ENCODE assay signal across 1 cellular context in genomic region chr11:34650528-34650927, GRCh38.
TF ChIP-seq lines count a peak whose summit lies in the region.

No MANE protein-coding gene starts in this region.

TF ChIP-seq in GM12878, 131 proteins besides CTCF, POLR2A, EP300 and RAD21 (continued from another document and continues in another):
- TF ChIP-seq ZNF592 (IDR thresholded peaks at IDR 0.05) = no peak
- peak; percentile 96 for TF ChIP-seq BCL11A (IDR thresholded peaks at IDR 0.05; ENCODE audit: low read depth, low read length)
- no peak for TF ChIP-seq ESRRA (IDR thresholded peaks at IDR 0.05; ENCODE audit: low read length)
- peak; percentile 65 for TF ChIP-seq PBX3 (IDR thresholded peaks at IDR 0.05; ENCODE audit: insufficient replicate concordance, low read depth, low read length)
- no peak for TF ChIP-seq ZNF207 (IDR thresholded peaks at IDR 0.05; ENCODE audit: borderline replicate concordance)
- TF ChIP-seq HDAC2 (IDR thresholded peaks at IDR 0.05) = no peak
- no peak for TF ChIP-seq TCF7 (IDR thresholded peaks at IDR 0.05; ENCODE audit: borderline replicate concordance)
- TF ChIP-seq YBX1 (IDR thresholded peaks at IDR 0.05) = no peak
- TF ChIP-seq NR2C1 (IDR thresholded peaks at IDR 0.05) = no peak
- TF ChIP-seq HDAC6 (IDR thresholded peaks at IDR 0.05; ENCODE audit: unreplicated experiment) = no peak
- TF ChIP-seq ETV6 (conservative IDR thresholded peaks at IDR 0.05 in 1 of 2, IDR thresholded peaks at IDR 0.05 in 1 of 2; ENCODE audit: borderline replicate concordance in 1 of 2, low read depth in 1 of 2) = peak in 1 of 2 experiments; percentile 66; a peak in 1 of 4 replicates
- TF ChIP-seq JUNB (IDR thresholded peaks at IDR 0.05) = peak; percentile 92
- no peak for TF ChIP-seq RB1 (IDR thresholded peaks at IDR 0.05; ENCODE audit: borderline replicate concordance)
- TF ChIP-seq ATF3 (IDR thresholded peaks at IDR 0.05; ENCODE audit: borderline replicate concordance, extremely low read depth, low read depth, low read length) = no peak
- no peak for TF ChIP-seq ZZZ3 (IDR thresholded peaks at IDR 0.05; ENCODE audit: control insufficient read depth, insufficient read length, low read depth)
- TF ChIP-seq CHD1 (IDR thresholded peaks at IDR 0.05; ENCODE audit: low read depth, low read length) = no peak
- TF ChIP-seq BCLAF1 (IDR thresholded peaks at IDR 0.05) = no peak
- TF ChIP-seq ZNF622 (IDR thresholded peaks at IDR 0.05) = no peak
- TF ChIP-seq ZSCAN29 (IDR thresholded peaks at IDR 0.05) = no peak
- TF ChIP-seq BACH1 (IDR thresholded peaks at IDR 0.05; ENCODE audit: borderline replicate concordance) = peak; percentile 59; the same call in 1 of the 2 replicates
- peak; percentile 84 for TF ChIP-seq ZNF217 (IDR thresholded peaks at IDR 0.05)
- peak; percentile 57 for TF ChIP-seq SP1 (IDR thresholded peaks at IDR 0.05; ENCODE audit: low read depth, low read length)
- TF ChIP-seq PRDM15 (CRISPR knock-in tag; IDR thresholded peaks at IDR 0.05) = no peak
- TF ChIP-seq STAT1 (conservative IDR thresholded peaks at IDR 0.05) = no peak
- peak; percentile 87 for TF ChIP-seq MTA2 (IDR thresholded peaks at IDR 0.05; ENCODE audit: low read depth)
- TF ChIP-seq PAX5 (IDR thresholded peaks at IDR 0.05; ENCODE audit: borderline replicate concordance, low read depth, low read length) = peak; percentile 87; the same call in 1 of the 2 replicates
- peak; percentile 51; the same call in 1 of the 2 replicates for TF ChIP-seq NR2F1 (conservative IDR thresholded peaks at IDR 0.05)
- no peak; the same call in 1 of the 2 replicates for TF ChIP-seq BMI1 (IDR thresholded peaks at IDR 0.05; ENCODE audit: borderline replicate concordance)
- peak; percentile 72; the same call in 1 of the 3 replicates for TF ChIP-seq POU2F2 (IDR thresholded peaks at IDR 0.05; ENCODE audit: borderline replicate concordance, low read depth, low read length)
- TF ChIP-seq FOXK2 (IDR thresholded peaks at IDR 0.05) = no peak
- TF ChIP-seq ZBTB33 (IDR thresholded peaks at IDR 0.05) = no peak
- TF ChIP-seq RFX5 (IDR thresholded peaks at IDR 0.05; ENCODE audit: low read depth, low read length) = no peak
- no peak; the same call in 1 of the 2 replicates for TF ChIP-seq REST (IDR thresholded peaks at IDR 0.05; ENCODE audit: low read depth, low read length)
- peak; percentile 87; the same call in 1 of the 2 replicates for TF ChIP-seq RCOR1 (conservative IDR thresholded peaks at IDR 0.05; ENCODE audit: low read depth, low read length)
- no peak for TF ChIP-seq SIN3A (IDR thresholded peaks at IDR 0.05; ENCODE audit: low read depth, low read length)
- TF ChIP-seq TCF12 (IDR thresholded peaks at IDR 0.05; ENCODE audit: low read depth, low read length) = peak; percentile 54
- TF ChIP-seq GATAD2B (conservative IDR thresholded peaks at IDR 0.05; ENCODE audit: low read depth) = 0 out of 2 replicates have a peak, but pooled peaks have one; percentile 58
- TF ChIP-seq USF1 (IDR thresholded peaks at IDR 0.05; ENCODE audit: borderline replicate concordance, extremely low read length, insufficient read depth, low read depth, low read length) = no peak
- TF ChIP-seq EED (IDR thresholded peaks at IDR 0.05; ENCODE audit: low read depth) = peak; percentile 84
- no peak for TF ChIP-seq WRNIP1 (IDR thresholded peaks at IDR 0.05; ENCODE audit: borderline replicate concordance, low read depth, low read length)
- peak; percentile 36; the same call in 1 of the 2 replicates for TF ChIP-seq GABPA (IDR thresholded peaks at IDR 0.05; ENCODE audit: low read depth)
- TF ChIP-seq POLR2AphosphoS2 (IDR thresholded peaks at IDR 0.05; ENCODE audit: low read depth, low read length) = no peak
- TF ChIP-seq RBBP5 (conservative IDR thresholded peaks at IDR 0.05) = no peak
